ENCODE assay signal across 29 cellular contexts in the genomic region with DNA sequence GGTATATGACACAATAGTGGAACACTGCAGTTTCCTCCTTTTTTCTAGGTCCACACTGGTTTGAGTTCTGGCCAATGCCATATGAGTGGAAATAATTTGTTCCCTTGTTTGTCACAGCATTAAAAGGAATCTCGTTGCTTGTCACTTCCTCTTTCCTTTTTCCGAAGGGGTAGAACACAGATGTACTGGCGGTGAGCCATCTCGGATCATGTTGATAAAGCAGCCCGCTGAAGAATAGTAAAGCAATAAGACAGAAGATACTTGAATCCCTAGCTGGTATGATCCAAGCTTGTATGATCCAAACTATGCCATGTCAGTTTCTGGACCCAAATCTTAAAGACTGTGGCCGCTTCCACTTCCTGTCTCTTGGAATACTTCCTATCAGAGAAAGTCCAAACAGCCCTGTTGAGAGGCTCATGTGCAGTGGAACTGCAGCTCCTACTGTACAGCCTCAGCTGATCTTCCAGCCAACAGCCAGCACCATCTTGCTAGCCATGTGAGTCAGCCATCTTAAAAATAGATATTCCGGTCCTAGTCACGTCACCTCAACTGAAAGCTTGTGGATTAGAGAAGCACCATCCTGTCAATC. TPM values are rescaled to one million over a fixed set of nuclear protein-coding genes. Genes with fewer than 3 reads are reported as not detected.
DNase-seq lines count a peak whose midpoint lies in the region; ATAC-seq, FAIRE-seq and TF ChIP-seq lines count a peak whose summit lies in the region.
"Had no signal": no experiment of that assay in that cellular context is flagged by ENCODE, and none has a peak within 500 bp of the region (broad histone marks: within the 10 kb centered on the region; RNA-seq: fewer than 3 reads in every experiment).

No MANE protein-coding gene starts in this region.

- H3K9ac ChIP-seq in K562 (ENCODE audit: insufficient read depth in 1 of 2, low read depth in 2 of 2, low read length in 2 of 2), result no peak overlapping the region
- H3K9ac ChIP-seq: BLaER1 had no signal

- CTCF ChIA-PET in K562 (lab: Yijun Ruan, JAX; ENCODE audit: low intra/inter-chr PET ratio), result interaction anchor here (0.6 kb wide), 1 partner anchor 13 kb away, joined by 3 read pairs; no protein-coding TSS in a partner anchor

- H3K27ac ChIP-seq in heart left ventricle (no peak overlapping the region), right atrium auricular region (no peak overlapping the region), K562 (ENCODE audit: extremely low read depth, low read depth, low read length) (peak overlapping the region; percentile 65; the same call in 2 of the 3 replicates), osteoblast (ENCODE audit: low read depth, low read length) (no peak overlapping the region), esophagus squamous epithelium (no peak overlapping the region)
- H3K27ac ChIP-seq: BLaER1, cardiac muscle cell, SJSA1 had no signal

- peaks cover 0 to 4% (median 0%) of the 10 kb centered on the region in 12 donors for H3K9me3 ChIP-seq in heart left ventricle
- peaks cover 0 to under 1% of the 10 kb centered on the region in 2 donors for H3K9me3 ChIP-seq in right atrium auricular region
- H3K9me3 ChIP-seq in K562 (replicated peaks; ENCODE audit: control insufficient read depth, insufficient read depth, low read depth, low read length), result no peaks in the 10 kb centered on the region
- no peaks in the 10 kb centered on the region for H3K9me3 ChIP-seq in osteoblast (ENCODE audit: low read depth, low read length)
- H3K9me3 ChIP-seq in esophagus squamous epithelium, result no peaks in the 10 kb centered on the region
- H3K9me3 ChIP-seq: BLaER1, Caco-2, mucosa of descending colon, SJSA1 had no signal

- no peak for TF ChIP-seq RAD21 in K562 (CRISPR knock-in tag; conservative IDR thresholded peaks at IDR 0.05 in 1 of 2, IDR thresholded peaks at IDR 0.05 in 1 of 2)

- no peaks in the 10 kb centered on the region for H3K9me1 ChIP-seq in K562 (ENCODE audit: control insufficient read depth, insufficient read depth, low read length)

- in situ Hi-C loops in K562 (cut with MboI), result no loop called here

- H3K36me3 ChIP-seq in heart left ventricle (no peaks in the 10 kb centered on the region), right atrium auricular region (no peaks in the 10 kb centered on the region), K562 (ENCODE audit: control insufficient read depth, insufficient read depth, low read length) (no peaks in the 10 kb centered on the region), osteoblast (ENCODE audit: insufficient read depth, low read length) (no peaks in the 10 kb centered on the region), esophagus squamous epithelium (no peaks in the 10 kb centered on the region)
- H3K36me3 ChIP-seq: BLaER1, cardiac muscle cell, SJSA1 had no signal

- intact Hi-C loops in heart left ventricle (cut with DNase I), result no loop called here
- intact Hi-C loops in K562 (cut with micrococcal nuclease), result no loop called here
- intact Hi-C loops in esophagus squamous epithelium (cut with DNase I), result no loop called here

- H3K4me2 ChIP-seq in K562 (ENCODE audit: insufficient read depth, low read length) (peak overlapping the region; percentile 23), osteoblast (ENCODE audit: insufficient read depth, low read length) (no peak overlapping the region)
- H3K4me2 ChIP-seq: BLaER1 had no signal

- no peak for TF ChIP-seq POLR2A in heart left ventricle (IDR thresholded peaks at IDR 0.05)
- no peak for TF ChIP-seq POLR2A in K562 (conservative IDR thresholded peaks at IDR 0.05)
- no peak for TF ChIP-seq POLR2A in esophagus squamous epithelium (IDR thresholded peaks at IDR 0.05)

- WGBS in heart left ventricle, 4 donors, result 45 to 59% (median 50%) methylated on average over 8 of the region's 8 CpGs
- 1% methylated on average over 8 of the region's 8 CpGs for WGBS in K562 (ENCODE audit: insufficient coverage, low coverage, missing lambda C conversion rate)
- WGBS in esophagus squamous epithelium, 2 donors, result 65 to 74% methylated on average over 7 to 8 of the region's 8 CpGs

- H3K79me2 ChIP-seq in K562 (ENCODE audit: control insufficient read depth, insufficient read depth, low read length), result no peaks in the 10 kb centered on the region
- no peaks in the 10 kb centered on the region for H3K79me2 ChIP-seq in osteoblast (ENCODE audit: insufficient read depth, low read length)

- no peaks in the 10 kb centered on the region for H3K4me1 ChIP-seq in heart left ventricle
- H3K4me1 ChIP-seq in right atrium auricular region, result no peaks in the 10 kb centered on the region
- no peaks in the 10 kb centered on the region for H3K4me1 ChIP-seq in K562 (replicated peaks in 1 of 2; ENCODE audit: control insufficient read depth in 2 of 2, insufficient read depth in 2 of 2, low read length in 2 of 2)
- no peaks in the 10 kb centered on the region for H3K4me1 ChIP-seq in osteoblast (ENCODE audit: insufficient read depth, low read length)
- H3K4me1 ChIP-seq in esophagus squamous epithelium, result no peaks in the 10 kb centered on the region
- H3K4me1 ChIP-seq: Caco-2, SJSA1 had no signal

- TF ChIP-seq EP300 in K562 (IDR thresholded peaks at IDR 0.05; ENCODE audit: low read length), result no peak

- H2AFZ ChIP-seq in K562 (ENCODE audit: low read depth, low read length) (peak overlapping the region; percentile 71), osteoblast (ENCODE audit: low read length) (peak overlapping the region; percentile 51)

- H4K20me1 ChIP-seq in K562 (replicated peaks; ENCODE audit: control insufficient read depth, insufficient read depth, low read length), result no peaks in the 10 kb centered on the region
- no peaks in the 10 kb centered on the region for H4K20me1 ChIP-seq in osteoblast (ENCODE audit: insufficient read depth, low read length)
- H4K20me1 ChIP-seq: BLaER1 had no signal

- peak overlapping the region in 1 of 12 donors; percentile 6 for H3K4me3 ChIP-seq in heart left ventricle
- no peak overlapping the region for H3K4me3 ChIP-seq in right atrium auricular region
- no peak overlapping the region for H3K4me3 ChIP-seq in K562
- H3K4me3 ChIP-seq in osteoblast (ENCODE audit: insufficient read depth, low read length), result no peak overlapping the region
- no peak overlapping the region for H3K4me3 ChIP-seq in esophagus squamous epithelium
- H3K4me3 ChIP-seq: BLaER1, cardiac muscle cell, mucosa of descending colon, SJSA1 had no signal

- peak in 4 of 5 donors; percentile 18 to 34 (median 32) for DNase-seq in heart left ventricle
- no peak for DNase-seq in right atrium auricular region (ENCODE audit: low spot score)
- DNase-seq in RPMI7951 (ENCODE audit: low read depth), result peak; percentile 34
- DNase-seq in K562 (ENCODE audit: extremely low read depth in 1 of 4, low spot score in 3 of 4), result peak in 2 of 4 experiments; percentile 17 to 59
- no peak for DNase-seq in osteoblast (ENCODE audit: insufficient read length, low spot score, missing footprints)
- no peak for DNase-seq in esophagus squamous epithelium (lab: John Stamatoyannopoulos, UW)
- DNase-seq: activated naive CD4-positive, alpha-beta T cell treated with anti-CD3 and anti-CD28 coated beads, Interleukin-2, amount 50 U/mL, for 16 hours; anterior cingulate cortex; Caco-2; KG1; mucosa of descending colon; NCI-H187; NCI-H226; stimulated activated CD4-positive, alpha-beta T cell treated with anti-CD3 and anti-CD28 coated beads, Interleukin-1b, Interleukin-23, amount 100 ng/mL, for 48 hours; T-helper 9 cell had no signal

- BruUV-seq in K562 (replicated peaks; lab: Mats Ljungman, UMichigan), result no TSS peak

- TF ChIP-seq CTCF in heart left ventricle (IDR thresholded peaks at IDR 0.05) (no peak), right atrium auricular region (IDR thresholded peaks at IDR 0.05) (no peak), K562 (IDR thresholded peaks at IDR 0.05 in 2 of 3, conservative IDR thresholded peaks at IDR 0.05 in 1 of 3; ENCODE audit: insufficient read depth in 2 of 3, low read depth in 1 of 3, low read length in 3 of 3) (no peak), osteoblast (IDR thresholded peaks at IDR 0.05; ENCODE audit: extremely low read depth, low read depth, low read length) (no peak), esophagus squamous epithelium (IDR thresholded peaks at IDR 0.05) (no peak)

- POLR2A ChIA-PET in K562 (lab: Yijun Ruan, JAX), result interaction anchor here (0.6 kb wide), 1 partner anchor 10 kb away, joined by 3 read pairs; no protein-coding TSS in a partner anchor

- peak; percentile 26 for FAIRE-seq in K562 (lab: Jason Lieb, UNC)
- FAIRE-seq: A204.1, H54 had no signal

- H3K27me3 ChIP-seq in heart left ventricle, result no peaks in the 10 kb centered on the region
- H3K27me3 ChIP-seq in right atrium auricular region, result no peaks in the 10 kb centered on the region
- H3K27me3 ChIP-seq in K562 (ENCODE audit: control insufficient read depth in 2 of 2, insufficient read depth in 2 of 2, low read length in 2 of 2), result no peaks in the 10 kb centered on the region
- H3K27me3 ChIP-seq in osteoblast (ENCODE audit: insufficient read depth, low read length), result no peaks in the 10 kb centered on the region
- H3K27me3 ChIP-seq in esophagus squamous epithelium, result no peaks in the 10 kb centered on the region
- H3K27me3 ChIP-seq: BLaER1, cardiac muscle cell, SJSA1 had no signal

- peak in 2 of 4 donors; percentile 22 to 80 for ATAC-seq in heart left ventricle
- peak; percentile 75 for ATAC-seq in K562
- no peak for ATAC-seq in HG03469 (IDR thresholded peaks at IDR 0.05; ENCODE audit: unreplicated experiment)
- ATAC-seq in HG02973 (IDR thresholded peaks at IDR 0.05; ENCODE audit: unreplicated experiment), result no peak
- ATAC-seq: mucosa of descending colon had no signal

RNA-seq across cellular contexts. Expression of a gene that starts 40.3 kb away (rescaled TPM):
- total RNA-seq in heart left ventricle (not detected), right atrium auricular region (not detected), K562 (2014; rRNA removed) (not detected in 2 replicates), K562 (2014; rRNA removed; fragmentation: Illumina TruSeq; extraction: Trizol) (not detected in 2 replicates), K562 (2015; rRNA removed; fragmentation: Illumina TruSeq; extraction: Trizol) (not detected in 2 replicates), K562 (2021) (not detected in 2 replicates), osteoblast (not detected in 2 replicates), esophagus squamous epithelium (not detected)
- polyA plus RNA-seq in heart left ventricle (not detected), K562 (2011; rRNA removed) (not detected in 2 replicates), K562 (2014; fragmentation: Illumina TruSeq; extraction: Trizol) (not detected in 2 replicates), K562 (2014; fragmentation: Nextera tagmentation; extraction: Ambion mirVana) (not detected), K562 (2014; rRNA removed) (not detected in 2 replicates)
- total RNA-seq in RPMI7951 (2014; rRNA removed; shearing (Covaris generic)), result not detected in 2 replicates
- not detected in 2 replicates for total RNA-seq in K562 (2011; cell fraction: chromatin; rRNA removed; ENCODE audit: low replicate concordance)
- total RNA-seq in K562 (2011; cell fraction: nucleolus; rRNA removed), result not detected in 2 replicates
- not detected in 2 replicates for total RNA-seq in K562 (2011; cell fraction: nucleoplasm; rRNA removed)
- polyA plus RNA-seq in K562 (2011; cell fraction: cytosol; rRNA removed), result not detected in 2 replicates
- polyA plus RNA-seq in K562 (2011; cell fraction: nucleus; rRNA removed), result not detected in 2 replicates
- polyA plus RNA-seq in K562 (2012), result not detected in 2 replicates
- not detected in 2 replicates for polyA minus RNA-seq in K562 (2011; rRNA and poly(A)+ RNA removed)
- polyA minus RNA-seq in K562 (2011; cell fraction: cytosol; rRNA and poly(A)+ RNA removed), result not detected in 2 replicates
- polyA minus RNA-seq in K562 (2011; cell fraction: nucleus; rRNA and poly(A)+ RNA removed), result not detected in 2 replicates
- total RNA-seq: activated CD8-positive, alpha-beta memory T cell treated with anti-CD3 and anti-CD28 coated beads for 36 hours; Caco-2; fibroblast of villous mesenchyme; lower leg skin; mucosa of descending colon; posterior vena cava; SJSA1; skeletal muscle tissue; urinary bladder had no signal
- polyA plus RNA-seq: cardiac muscle cell, neural cell had no signal

RNA-seq across cellular contexts. Expression of a gene that starts 49.4 kb away (rescaled TPM):
- total RNA-seq in heart left ventricle (not detected), right atrium auricular region (not detected), K562 (2014; rRNA removed) (not detected in 2 replicates), K562 (2014; rRNA removed; fragmentation: Illumina TruSeq; extraction: Trizol) (not detected in 2 replicates), K562 (2015; rRNA removed; fragmentation: Illumina TruSeq; extraction: Trizol) (not detected in 2 replicates), K562 (2021) (not detected in 2 replicates), osteoblast (under 0.01 TPM in 1 of 2 replicates, not detected in the other), esophagus squamous epithelium (not detected)
- polyA plus RNA-seq in heart left ventricle (not detected), K562 (2011; rRNA removed) (0.08 TPM in 1 of 2 replicates, not detected in the other), K562 (2014; fragmentation: Illumina TruSeq; extraction: Trizol) (not detected in 2 replicates), K562 (2014; fragmentation: Nextera tagmentation; extraction: Ambion mirVana) (not detected), K562 (2014; rRNA removed) (not detected in 2 replicates)
- total RNA-seq in RPMI7951 (2014; rRNA removed; shearing (Covaris generic)), result 0.24 TPM in 1 of 2 replicates, not detected in the other
- total RNA-seq in K562 (2011; cell fraction: chromatin; rRNA removed; ENCODE audit: low replicate concordance), result not detected in 2 replicates
- total RNA-seq in K562 (2011; cell fraction: nucleolus; rRNA removed), result not detected in 2 replicates
- total RNA-seq in K562 (2011; cell fraction: nucleoplasm; rRNA removed), result not detected in 2 replicates
- polyA plus RNA-seq in K562 (2011; cell fraction: cytosol; rRNA removed), result not detected in 2 replicates
- polyA plus RNA-seq in K562 (2011; cell fraction: nucleus; rRNA removed), result 0.06 TPM in 1 of 2 replicates, not detected in the other
- polyA plus RNA-seq in K562 (2012), result 0.14 TPM in 1 of 2 replicates, not detected in the other
- not detected in 2 replicates for polyA minus RNA-seq in K562 (2011; rRNA and poly(A)+ RNA removed)
- not detected in 2 replicates for polyA minus RNA-seq in K562 (2011; cell fraction: cytosol; rRNA and poly(A)+ RNA removed)
- polyA minus RNA-seq in K562 (2011; cell fraction: nucleus; rRNA and poly(A)+ RNA removed), result not detected in 2 replicates
- total RNA-seq: activated CD8-positive, alpha-beta memory T cell treated with anti-CD3 and anti-CD28 coated beads for 36 hours; Caco-2; cardiac muscle cell; fibroblast of villous mesenchyme; lower leg skin; mucosa of descending colon; posterior vena cava; SJSA1; skeletal muscle tissue; urinary bladder had no signal
- polyA plus RNA-seq: cardiac muscle cell, neural cell had no signal

Comparison
In these comparisons a context has a peak if more than half of its experiments do, and no peak if none do; other contexts are left out.
1. DNase-seq: peak in heart left ventricle (4 of 5) and RPMI7951 (single experiment); none in right atrium auricular region (single experiment), osteoblast (single experiment) and esophagus squamous epithelium (single experiment).